In genomic region chr4:62816566-62816965, GRCh38 we compare ENCODE assay signal across 14 cellular contexts.
"Had no signal": no experiment of that assay in that cellular context is flagged by ENCODE, and none has a peak within 500 bp of the region (broad histone marks: within the 10 kb centered on the region; RNA-seq: fewer than 3 reads in every experiment).

No MANE protein-coding gene starts in this region.

- H3K4me1 ChIP-seq: gastrocnemius medialis, right lobe of liver, transverse colon had no signal

- H3K4me3 Mint-ChIP-seq: activated CD4-positive, alpha-beta memory T cell treated with anti-CD3 and anti-CD28 coated beads, Interleukin-2, amount 10 ng/mL, durations not matched to agents 7 days and 5 days; activated T-cell treated with anti-CD3 and anti-CD28 coated beads, Interleukin-2, amount 50 U/mL, for 72 hours; naive thymus-derived CD8-positive, alpha-beta T cell; stimulated activated naive B cell treated with anti-CD40 and anti-IgM and Interleukin-4, amounts not matched to agents 10 μg/mL and 1 μg/mL and 100 μg/mL, for 72 hours; T-helper 2 cell treated with Interferon-gamma antibody and Interleukin-4, amounts not matched to agents 5 μg/mL and 100 μg/mL, for 36 hours had no signal

- H3K27ac ChIP-seq: cardiac muscle cell, gastrocnemius medialis, right lobe of liver, transverse colon had no signal

- H3K9me3 ChIP-seq: gastrocnemius medialis, right lobe of liver, transverse colon had no signal

- H3K27me3 ChIP-seq: cardiac muscle cell, gastrocnemius medialis, right lobe of liver, transverse colon had no signal

- ATAC-seq: activated T-cell treated with anti-CD3 and anti-CD28 coated beads, Interleukin-2, amount 50 U/mL, for 72 hours; gastrocnemius medialis; naive thymus-derived CD8-positive, alpha-beta T cell; right lobe of liver; stimulated activated naive B cell treated with anti-CD40 and anti-IgM and Interleukin-4, amounts not matched to agents 10 μg/mL and 1 μg/mL and 100 μg/mL, for 72 hours had no signal

- H3K4me3 ChIP-seq: cardiac muscle cell, gastrocnemius medialis, right lobe of liver, transverse colon had no signal

- H3K27ac Mint-ChIP-seq: activated CD4-positive, alpha-beta memory T cell treated with anti-CD3 and anti-CD28 coated beads, Interleukin-2, amount 10 ng/mL, durations not matched to agents 7 days and 5 days; activated T-cell treated with anti-CD3 and anti-CD28 coated beads, Interleukin-2, amount 50 U/mL, for 72 hours; naive thymus-derived CD8-positive, alpha-beta T cell; stimulated activated naive B cell treated with anti-CD40 and anti-IgM and Interleukin-4, amounts not matched to agents 10 μg/mL and 1 μg/mL and 100 μg/mL, for 72 hours; T-helper 2 cell treated with Interferon-gamma antibody and Interleukin-4, amounts not matched to agents 5 μg/mL and 100 μg/mL, for 36 hours had no signal

- H3K36me3 ChIP-seq: cardiac muscle cell, gastrocnemius medialis, right lobe of liver, transverse colon had no signal

- H3K9me3 Mint-ChIP-seq: activated CD4-positive, alpha-beta memory T cell treated with anti-CD3 and anti-CD28 coated beads, Interleukin-2, amount 10 ng/mL, durations not matched to agents 7 days and 5 days had no signal

- H3K27me3 Mint-ChIP-seq: activated CD4-positive, alpha-beta memory T cell treated with anti-CD3 and anti-CD28 coated beads, Interleukin-2, amount 10 ng/mL, durations not matched to agents 7 days and 5 days; naive thymus-derived CD8-positive, alpha-beta T cell; stimulated activated naive B cell treated with anti-CD40 and anti-IgM and Interleukin-4, amounts not matched to agents 10 μg/mL and 1 μg/mL and 100 μg/mL, for 72 hours had no signal

- H3K4me1 Mint-ChIP-seq: activated CD4-positive, alpha-beta memory T cell treated with anti-CD3 and anti-CD28 coated beads, Interleukin-2, amount 10 ng/mL, durations not matched to agents 7 days and 5 days; naive thymus-derived CD8-positive, alpha-beta T cell; stimulated activated naive B cell treated with anti-CD40 and anti-IgM and Interleukin-4, amounts not matched to agents 10 μg/mL and 1 μg/mL and 100 μg/mL, for 72 hours had no signal

- DNase-seq: activated CD4-positive, alpha-beta memory T cell treated with anti-CD3 and anti-CD28 coated beads, Interleukin-2, amount 10 ng/mL, durations not matched to agents 7 days and 5 days; activated CD4-positive, alpha-beta T cell treated with anti-CD3 and anti-CD28 coated beads for 1 hour; activated CD8-positive, alpha-beta memory T cell treated with anti-CD3 and anti-CD28 coated beads, Interleukin-2, amount 50 U/mL, for 4 hours; activated naive CD4-positive, alpha-beta T cell treated with Interleukin-2 at 50 U/mL for 16 hours; activated T-cell treated with anti-CD3 and anti-CD28 coated beads, Interleukin-2, amount 50 U/mL, for 72 hours; gastrocnemius medialis; naive thymus-derived CD8-positive, alpha-beta T cell; nucleus accumbens; right lobe of liver; stimulated activated CD4-positive, alpha-beta T cell treated with anti-CD3 and anti-CD28 coated beads, Interleukin-2, amount 100 ng/mL, for 24 hours; stimulated activated naive B cell treated with anti-CD40 and anti-IgM and Interleukin-4, amounts not matched to agents 10 μg/mL and 1 μg/mL and 100 μg/mL, for 72 hours; transverse colon had no signal

- H3K36me3 Mint-ChIP-seq: stimulated activated naive B cell treated with anti-CD40 and anti-IgM and Interleukin-4, amounts not matched to agents 10 μg/mL and 1 μg/mL and 100 μg/mL, for 72 hours had no signal
